In the genomic region with DNA sequence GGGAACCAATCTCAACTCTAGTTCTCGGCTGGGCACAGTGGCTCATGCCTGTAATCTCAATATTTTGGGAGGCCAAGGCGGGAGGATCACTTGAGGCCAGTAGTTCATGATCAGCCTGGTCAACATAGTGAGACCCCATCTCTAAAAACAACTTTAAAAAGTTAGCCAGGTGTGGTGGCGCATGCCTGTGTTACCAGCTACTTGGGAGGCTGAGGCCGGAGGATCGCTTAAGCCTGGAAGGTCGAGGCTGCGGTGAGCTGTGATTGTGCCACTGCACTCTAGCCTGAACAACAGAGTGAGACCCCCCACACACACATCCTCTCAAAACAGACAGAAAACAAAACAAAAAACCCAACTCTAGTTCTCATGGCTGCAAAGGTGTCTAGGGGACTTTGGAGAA, we compare ENCODE assay signal across 15 cellular contexts. TPM values are rescaled to one million over a fixed set of nuclear protein-coding genes. Genes with fewer than 3 reads are reported as not detected.
DNase-seq lines count a peak whose midpoint lies in the region; ATAC-seq, FAIRE-seq and TF ChIP-seq lines count a peak whose summit lies in the region.
"Had no signal": no experiment of that assay in that cellular context is flagged by ENCODE, and none has a peak within 500 bp of the region (broad histone marks: within the 10 kb centered on the region; RNA-seq: fewer than 3 reads in every experiment).

No MANE protein-coding gene starts in this region.

- POLR2A ChIA-PET in HepG2 (lab: Yijun Ruan, JAX): interaction anchor here (1.1 kb wide), 1 partner anchor 33 kb away, joined by 6 read pairs; the partner anchor contains the start of gene NR1D1

- no peaks in the 10 kb centered on the region for H3K36me3 ChIP-seq in HepG2 (replicated peaks in 1 of 2; ENCODE audit: control insufficient read depth in 1 of 2, insufficient read depth in 2 of 2, low read length in 2 of 2)
- no peaks in the 10 kb centered on the region for H3K36me3 ChIP-seq in right lobe of liver
- H3K36me3 ChIP-seq in neuronal stem cell (replicated peaks in 1 of 2; ENCODE audit: control insufficient read depth in 2 of 2, insufficient read depth in 2 of 2, low read length in 2 of 2): no peaks in the 10 kb centered on the region
- H3K36me3 ChIP-seq in uterus: no peaks in the 10 kb centered on the region

- intact Hi-C loops in HepG2 (cut with micrococcal nuclease; ENCODE audit: unreplicated experiment) (no loop called here), right lobe of liver (cut with DNase I) (no loop called here), uterus (cut with DNase I; ENCODE audit: low total_unique reads) (no loop called here)

- in situ Hi-C loops in HepG2 (cut with HindIII; ENCODE audit: extremely low pct_ligation_motif_present, low pct_unique_long_range_greater_than_20kb): no loop called here

- peak overlapping the region; percentile 80 for H2BK15ac ChIP-seq in neuronal stem cell (ENCODE audit: low read length)

- no peak overlapping the region for H2BK12ac ChIP-seq in neuronal stem cell (ENCODE audit: low read length)

- no peaks in the 10 kb centered on the region for H3K9me3 ChIP-seq in HepG2 (ENCODE audit: low read length)
- H3K9me3 ChIP-seq in right lobe of liver: no peaks in the 10 kb centered on the region
- H3K9me3 ChIP-seq in neuronal stem cell (replicated peaks in 1 of 2; ENCODE audit: control insufficient read depth in 2 of 2, insufficient read depth in 1 of 2, low read depth in 1 of 2, low read length in 2 of 2): no peaks in the 10 kb centered on the region
- no peaks in the 10 kb centered on the region for H3K9me3 ChIP-seq in uterus

- ATAC-seq in HepG2: no peak
- no peak for ATAC-seq in right lobe of liver
- ATAC-seq in HG02885 (IDR thresholded peaks at IDR 0.05; ENCODE audit: poor library complexity, unreplicated experiment): no peak

- no peak overlapping the region for H4K91ac ChIP-seq in neuronal stem cell (ENCODE audit: low read depth, low read length, poor library complexity)

- H3K9ac ChIP-seq in HepG2 (ENCODE audit: insufficient read depth, low read depth, low read length): no peak overlapping the region
- H3K9ac ChIP-seq in neuronal stem cell (ENCODE audit: low read depth, low read length, poor library complexity): no peak overlapping the region

- H3K27me3 ChIP-seq in HepG2 (ENCODE audit: control insufficient read depth in 1 of 2, insufficient read depth in 2 of 2, low read length in 2 of 2) (no peaks in the 10 kb centered on the region; a peak in 1 of 5 replicates), right lobe of liver (no peaks in the 10 kb centered on the region), neuronal stem cell (ENCODE audit: control insufficient read depth in 3 of 3, insufficient read depth in 3 of 3, low read depth in 1 of 3, low read length in 3 of 3) (no peaks in the 10 kb centered on the region), uterus (no peaks in the 10 kb centered on the region)

- peak overlapping the region; percentile 95 for H2AK5ac ChIP-seq in neuronal stem cell (ENCODE audit: low read depth, low read length)

- H3K18ac ChIP-seq in neuronal stem cell (ENCODE audit: low read length): no peak overlapping the region

- H3K4ac ChIP-seq in neuronal stem cell (ENCODE audit: low read length): no peak overlapping the region

- TF ChIP-seq POLR2A in HepG2 (IDR thresholded peaks at IDR 0.05; ENCODE audit: insufficient read depth in 1 of 2, low read depth in 2 of 2, low read length in 2 of 2): no peak
- TF ChIP-seq POLR2A in right lobe of liver (IDR thresholded peaks at IDR 0.05): no peak
- TF ChIP-seq POLR2A in uterus (IDR thresholded peaks at IDR 0.05): no peak

- H3K4me1 ChIP-seq in HepG2 (ENCODE audit: insufficient read depth, low read length) (peaks cover 91% of the 10 kb centered on the region), right lobe of liver (peaks cover 2 to 31% (median 18%) of the 10 kb centered on the region in 4 donors), neuronal stem cell (ENCODE audit: control insufficient read depth in 2 of 2, insufficient read depth in 1 of 2, low read depth in 1 of 2, low read length in 2 of 2) (peaks cover 64 to 75% of the 10 kb centered on the region in 2 donors), uterus (peaks cover 8 to 34% of the 10 kb centered on the region in 2 donors)

- peaks cover 8% of the 10 kb centered on the region for H3K79me2 ChIP-seq in HepG2 (ENCODE audit: insufficient read depth, low read length)

- no peak overlapping the region for H4K8ac ChIP-seq in neuronal stem cell (ENCODE audit: low read depth, low read length)

- TF ChIP-seq RAD21 in HepG2 (CRISPR knock-in tag; IDR thresholded peaks at IDR 0.05): no peak

- no peak overlapping the region for H3K4me2 ChIP-seq in HepG2 (ENCODE audit: low read depth, low read length)
- H3K4me2 ChIP-seq in neuronal stem cell (ENCODE audit: insufficient read depth, low read length, poor library complexity, severe bottlenecking): no peak overlapping the region

- H3K23ac ChIP-seq in neuronal stem cell (ENCODE audit: low read depth, low read length, poor library complexity): no peak overlapping the region

- no peak for TF ChIP-seq CTCF in HepG2 (CRISPR knock-in tag; IDR thresholded peaks at IDR 0.05)
- no peak for TF ChIP-seq CTCF in right lobe of liver (IDR thresholded peaks at IDR 0.05)
- TF ChIP-seq CTCF in uterus (IDR thresholded peaks at IDR 0.05): no peak

- peak overlapping the region; percentile 40 for H3K14ac ChIP-seq in neuronal stem cell (ENCODE audit: low read length)

- TF ChIP-seq EP300 in HepG2 (IDR thresholded peaks at IDR 0.05; ENCODE audit: low read depth in 2 of 2, low read length in 2 of 2): no peak
- TF ChIP-seq EP300 in HepG2 (CRISPR knock-in tag; IDR thresholded peaks at IDR 0.05; ENCODE audit: borderline replicate concordance): no peak

- H3K4me3 ChIP-seq in HepG2 (replicated peaks in 1 of 3; ENCODE audit: insufficient read depth in 1 of 3, low read depth in 2 of 3, low read length in 3 of 3): no peak overlapping the region
- H3K4me3 ChIP-seq in right lobe of liver: no peak overlapping the region
- no peak overlapping the region for H3K4me3 ChIP-seq in neuronal stem cell (ENCODE audit: low read length in 2 of 2)
- H3K4me3 ChIP-seq in uterus: no peak overlapping the region

- DNase-seq in HepG2 (ENCODE audit: low spot score) (no peak), right lobe of liver (no peak), neuronal stem cell (ENCODE audit: low spot score) (no peak), uterus (no peak), COLO668 (lab: John Stamatoyannopoulos, UW; ENCODE audit: unreplicated experiment) (no peak), NOMO-1 treated with DMSO at 0.1 percent for 48 hours (lab: John Stamatoyannopoulos, UW; ENCODE audit: unreplicated experiment) (no peak)
- DNase-seq: cerebellar nuclear complex, GOT3, hippocampal formation, NCI-H526 treated with DMSO at 0.1 percent for 48 hours had no signal

- BruUV-seq in HepG2 (replicated peaks; lab: Mats Ljungman, UMichigan): no TSS peak

- H3K79me1 ChIP-seq in neuronal stem cell (ENCODE audit: low read depth, low read length): no peaks in the 10 kb centered on the region

- H4K20me1 ChIP-seq in HepG2 (ENCODE audit: insufficient read depth, low read length): no peaks in the 10 kb centered on the region

- H2BK120ac ChIP-seq in neuronal stem cell (ENCODE audit: low read depth, low read length): peak overlapping the region; percentile 43

- no peak for FAIRE-seq in HepG2 (lab: Jason Lieb, UNC)
- FAIRE-seq: GM18507 had no signal

- H3K27ac ChIP-seq in HepG2 (ENCODE audit: extremely low read length, insufficient read depth, low read length) (no peak overlapping the region), right lobe of liver (no peak overlapping the region), cingulate gyrus (ENCODE audit: low read depth, low read length) (peak overlapping the region; percentile 100), neuronal stem cell (replicated peaks; ENCODE audit: low read length) (no peak overlapping the region), uterus (peak overlapping the region; percentile 98)

- CTCF ChIA-PET in HepG2 (lab: Yijun Ruan, JAX; ENCODE audit: low intra/inter-chr PET ratio, low total read pairs): no interaction called here

- H2AFZ ChIP-seq in HepG2 (ENCODE audit: low read length): no peak overlapping the region
- H2AFZ ChIP-seq in neuronal stem cell (ENCODE audit: low read length): no peak overlapping the region

- H2BK5ac ChIP-seq in neuronal stem cell (ENCODE audit: low read length): no peak overlapping the region

- 98% methylated on average over 7 of the region's 7 CpGs for WGBS in HepG2 (ENCODE audit: low lambda C conversion rate)
- 98% methylated on average over 7 of the region's 7 CpGs for WGBS in right lobe of liver (ENCODE audit: insufficient coverage, low coverage, low lambda C conversion rate, missing lambda C conversion rate)
- WGBS in neuronal stem cell (ENCODE audit: extremely low coverage in 2 of 2, insufficient read length in 2 of 2, insufficient replicate concordance in 1 of 2), 2 donors: no CpG with 5 or more reads among the region's 7 CpGs

RNA-seq across cellular contexts. Expression of gene THRA, which starts 4.9 kb away (rescaled TPM):
- total RNA-seq in HepG2 (2016; rRNA removed; fragmentation: Illumina TruSeq; extraction: Trizol): 9.9 and 10.4 TPM in 2 replicates
- 4.9 and 5.0 TPM in 2 replicates for total RNA-seq in HepG2 (2016; cell fraction: cytosol; rRNA removed; fragmentation: Illumina TruSeq; extraction: Trizol; ENCODE audit: low read depth)
- total RNA-seq in HepG2 (2016; cell fraction: insoluble cytoplasmic fraction; rRNA removed; fragmentation: Illumina TruSeq; extraction: Trizol): 8.1 and 10.9 TPM in 2 replicates
- total RNA-seq in HepG2 (2016; cell fraction: membrane; rRNA removed; fragmentation: Illumina TruSeq; extraction: Trizol): 12.8 TPM in 2 replicates
- 5.9 and 6.8 TPM in 2 replicates for total RNA-seq in HepG2 (2016; cell fraction: nucleus; rRNA removed; fragmentation: Illumina TruSeq; extraction: Trizol)
- polyA plus RNA-seq in HepG2 (2011; rRNA removed): 8.0 and 8.6 TPM in 2 replicates
- polyA plus RNA-seq in HepG2 (2011; cell fraction: cytosol; rRNA removed): 7.7 and 8.0 TPM in 2 replicates
- 12.1 and 13.6 TPM in 2 replicates for polyA plus RNA-seq in HepG2 (2011; cell fraction: nucleus; rRNA removed)
- 11.6 and 15.5 TPM in 2 replicates for polyA plus RNA-seq in HepG2 (2012)
- polyA plus RNA-seq in HepG2 (2016; cell fraction: cytosol; fragmentation: Illumina TruSeq; extraction: Trizol; ENCODE audit: low read depth): 4.3 TPM in 2 replicates
- 8.0 and 12.4 TPM in 2 replicates for polyA plus RNA-seq in HepG2 (2016; cell fraction: insoluble cytoplasmic fraction; fragmentation: Illumina TruSeq; extraction: Trizol; ENCODE audit: low read depth)
- 9.9 and 10.7 TPM in 2 replicates for polyA plus RNA-seq in HepG2 (2016; cell fraction: membrane; fragmentation: Illumina TruSeq; extraction: Trizol; ENCODE audit: low read depth)
- 11.5 and 12.3 TPM in 2 replicates for polyA plus RNA-seq in HepG2 (2016; cell fraction: nucleus; fragmentation: Illumina TruSeq; extraction: Trizol; ENCODE audit: insufficient read depth, low read depth)
- 14.3 and 17.9 TPM in 2 replicates for polyA minus RNA-seq in HepG2 (2011; rRNA and poly(A)+ RNA removed; ENCODE audit: low replicate concordance)
- 5.3 and 7.4 TPM in 2 replicates for polyA minus RNA-seq in HepG2 (2011; cell fraction: cytosol; rRNA and poly(A)+ RNA removed)
- polyA minus RNA-seq in HepG2 (2011; cell fraction: nucleus; rRNA and poly(A)+ RNA removed): 7.2 and 7.5 TPM in 2 replicates
- 1 to 10 TPM; 3.7 to 9.4 (median 7.7) TPM for total RNA-seq in right lobe of liver
- 13.2 TPM for polyA plus RNA-seq in neuronal stem cell (2013, experiment 1 of 2)
- 13.2 TPM for polyA plus RNA-seq in neuronal stem cell (2013, experiment 2 of 2)
- 100 to 1,000 TPM in 1 of 4 donors, 10 to 100 TPM in 3; 19.7 to 124 (median 63.1) TPM for total RNA-seq in uterus

RNA-seq across cellular contexts. Expression of gene MED24, which starts 13.5 kb away (rescaled TPM):
- total RNA-seq in HepG2 (2016; rRNA removed; fragmentation: Illumina TruSeq; extraction: Trizol): 51.1 and 66.5 TPM in 2 replicates
- 14.5 and 17.6 TPM in 2 replicates for total RNA-seq in HepG2 (2016; cell fraction: cytosol; rRNA removed; fragmentation: Illumina TruSeq; extraction: Trizol; ENCODE audit: low read depth)
- total RNA-seq in HepG2 (2016; cell fraction: insoluble cytoplasmic fraction; rRNA removed; fragmentation: Illumina TruSeq; extraction: Trizol): 50.7 and 65.1 TPM in 2 replicates
- total RNA-seq in HepG2 (2016; cell fraction: membrane; rRNA removed; fragmentation: Illumina TruSeq; extraction: Trizol): 26.0 and 27.2 TPM in 2 replicates
- 65.1 and 70.6 TPM in 2 replicates for total RNA-seq in HepG2 (2016; cell fraction: nucleus; rRNA removed; fragmentation: Illumina TruSeq; extraction: Trizol)
- 67.7 and 78.0 TPM in 2 replicates for polyA plus RNA-seq in HepG2 (2011; rRNA removed)
- polyA plus RNA-seq in HepG2 (2011; cell fraction: cytosol; rRNA removed): 28.7 and 32.2 TPM in 2 replicates
- 613 and 896 TPM in 2 replicates for polyA plus RNA-seq in HepG2 (2011; cell fraction: nucleus; rRNA removed)
- 70.6 and 74.6 TPM in 2 replicates for polyA plus RNA-seq in HepG2 (2012)
- polyA plus RNA-seq in HepG2 (2016; cell fraction: cytosol; fragmentation: Illumina TruSeq; extraction: Trizol; ENCODE audit: low read depth): 9.7 and 12.0 TPM in 2 replicates
- polyA plus RNA-seq in HepG2 (2016; cell fraction: insoluble cytoplasmic fraction; fragmentation: Illumina TruSeq; extraction: Trizol; ENCODE audit: low read depth): 46.8 and 59.5 TPM in 2 replicates
- 20.4 and 23.8 TPM in 2 replicates for polyA plus RNA-seq in HepG2 (2016; cell fraction: membrane; fragmentation: Illumina TruSeq; extraction: Trizol; ENCODE audit: low read depth)
- polyA plus RNA-seq in HepG2 (2016; cell fraction: nucleus; fragmentation: Illumina TruSeq; extraction: Trizol; ENCODE audit: insufficient read depth, low read depth): 182 and 188 TPM in 2 replicates
- polyA minus RNA-seq in HepG2 (2011; rRNA and poly(A)+ RNA removed; ENCODE audit: low replicate concordance): 133 and 240 TPM in 2 replicates
- polyA minus RNA-seq in HepG2 (2011; cell fraction: cytosol; rRNA and poly(A)+ RNA removed): 49.1 and 58.4 TPM in 2 replicates
- 159 and 161 TPM in 2 replicates for polyA minus RNA-seq in HepG2 (2011; cell fraction: nucleus; rRNA and poly(A)+ RNA removed)
- 10 to 100 TPM; 29.0 to 38.2 (median 35.9) TPM for total RNA-seq in right lobe of liver
- polyA plus RNA-seq in neuronal stem cell (2013, experiment 1 of 2): 61.9 TPM
- 61.2 TPM for polyA plus RNA-seq in neuronal stem cell (2013, experiment 2 of 2)
- 100 to 1,000 TPM in 1 of 4 donors, 10 to 100 TPM in 3; 17.6 to 111 (median 44.7) TPM for total RNA-seq in uterus

RNA-seq across cellular contexts. Expression of gene NR1D1, which starts 32.7 kb away (rescaled TPM):
- total RNA-seq in HepG2 (2016; rRNA removed; fragmentation: Illumina TruSeq; extraction: Trizol) (1.4 and 2.1 TPM in 2 replicates), right lobe of liver (10 to 100 TPM in 4 of 6 experiments, 1 to 10 TPM in 2; 6.9 to 29.8 (median 16.0) TPM), uterus (10 to 100 TPM in 1 of 4 donors, 1 to 10 TPM in 3; 2.0 to 92.1 (median 4.7) TPM)
- 0.88 and 1.1 TPM in 2 replicates for total RNA-seq in HepG2 (2016; cell fraction: cytosol; rRNA removed; fragmentation: Illumina TruSeq; extraction: Trizol; ENCODE audit: low read depth)
- 1.2 and 1.8 TPM in 2 replicates for total RNA-seq in HepG2 (2016; cell fraction: insoluble cytoplasmic fraction; rRNA removed; fragmentation: Illumina TruSeq; extraction: Trizol)
- 2.2 and 2.4 TPM in 2 replicates for total RNA-seq in HepG2 (2016; cell fraction: membrane; rRNA removed; fragmentation: Illumina TruSeq; extraction: Trizol)
- 3.4 and 4.3 TPM in 2 replicates for total RNA-seq in HepG2 (2016; cell fraction: nucleus; rRNA removed; fragmentation: Illumina TruSeq; extraction: Trizol)
- 2.7 and 3.6 TPM in 2 replicates for polyA plus RNA-seq in HepG2 (2011; rRNA removed)
- 1.5 and 1.6 TPM in 2 replicates for polyA plus RNA-seq in HepG2 (2011; cell fraction: cytosol; rRNA removed)
- 20.3 and 22.7 TPM in 2 replicates for polyA plus RNA-seq in HepG2 (2011; cell fraction: nucleus; rRNA removed)
- 11.1 and 19.6 TPM in 2 replicates for polyA plus RNA-seq in HepG2 (2012)
- polyA plus RNA-seq in HepG2 (2016; cell fraction: cytosol; fragmentation: Illumina TruSeq; extraction: Trizol; ENCODE audit: low read depth): 0.95 and 1.1 TPM in 2 replicates
- 3.8 and 5.8 TPM in 2 replicates for polyA plus RNA-seq in HepG2 (2016; cell fraction: insoluble cytoplasmic fraction; fragmentation: Illumina TruSeq; extraction: Trizol; ENCODE audit: low read depth)
- polyA plus RNA-seq in HepG2 (2016; cell fraction: membrane; fragmentation: Illumina TruSeq; extraction: Trizol; ENCODE audit: low read depth): 2.5 and 3.4 TPM in 2 replicates
- polyA plus RNA-seq in HepG2 (2016; cell fraction: nucleus; fragmentation: Illumina TruSeq; extraction: Trizol; ENCODE audit: insufficient read depth, low read depth): 9.5 and 10.0 TPM in 2 replicates
- 3.3 and 6.7 TPM in 2 replicates for polyA minus RNA-seq in HepG2 (2011; rRNA and poly(A)+ RNA removed; ENCODE audit: low replicate concordance)
- 4.5 and 6.5 TPM in 2 replicates for polyA minus RNA-seq in HepG2 (2011; cell fraction: cytosol; rRNA and poly(A)+ RNA removed)
- polyA minus RNA-seq in HepG2 (2011; cell fraction: nucleus; rRNA and poly(A)+ RNA removed): 7.6 and 8.1 TPM in 2 replicates
- 5.0 TPM for polyA plus RNA-seq in neuronal stem cell (2013, experiment 1 of 2)
- polyA plus RNA-seq in neuronal stem cell (2013, experiment 2 of 2): 4.8 TPM

RNA-seq across cellular contexts. Expression of gene CSF3, which starts 52.5 kb away (rescaled TPM):
- total RNA-seq in HepG2 (2016; rRNA removed; fragmentation: Illumina TruSeq; extraction: Trizol) (not detected in 2 replicates), right lobe of liver (under 1 TPM in 1 of 6 experiments, not detected in 5; 0.31 TPM), uterus (1 to 10 TPM in 1 of 4 donors, under 1 TPM in 1, not detected in 2; 0.29 to 5.0 TPM)
- total RNA-seq in HepG2 (2016; cell fraction: cytosol; rRNA removed; fragmentation: Illumina TruSeq; extraction: Trizol; ENCODE audit: low read depth): not detected in 2 replicates
- not detected in 2 replicates for total RNA-seq in HepG2 (2016; cell fraction: insoluble cytoplasmic fraction; rRNA removed; fragmentation: Illumina TruSeq; extraction: Trizol)
- total RNA-seq in HepG2 (2016; cell fraction: membrane; rRNA removed; fragmentation: Illumina TruSeq; extraction: Trizol): not detected in 2 replicates
- not detected in 2 replicates for total RNA-seq in HepG2 (2016; cell fraction: nucleus; rRNA removed; fragmentation: Illumina TruSeq; extraction: Trizol)
- 0.07 and 0.09 TPM in 2 replicates for polyA plus RNA-seq in HepG2 (2011; rRNA removed)
- polyA plus RNA-seq in HepG2 (2011; cell fraction: cytosol; rRNA removed): 0.03 and 0.12 TPM in 2 replicates
- 0.23 and 0.47 TPM in 2 replicates for polyA plus RNA-seq in HepG2 (2011; cell fraction: nucleus; rRNA removed)
- not detected in 2 replicates for polyA plus RNA-seq in HepG2 (2012)
- not detected in 2 replicates for polyA plus RNA-seq in HepG2 (2016; cell fraction: cytosol; fragmentation: Illumina TruSeq; extraction: Trizol; ENCODE audit: low read depth)
- not detected in 2 replicates for polyA plus RNA-seq in HepG2 (2016; cell fraction: insoluble cytoplasmic fraction; fragmentation: Illumina TruSeq; extraction: Trizol; ENCODE audit: low read depth)
- not detected in 2 replicates for polyA plus RNA-seq in HepG2 (2016; cell fraction: membrane; fragmentation: Illumina TruSeq; extraction: Trizol; ENCODE audit: low read depth)
- 0.39 TPM in 1 of 2 replicates, not detected in the other for polyA plus RNA-seq in HepG2 (2016; cell fraction: nucleus; fragmentation: Illumina TruSeq; extraction: Trizol; ENCODE audit: insufficient read depth, low read depth)
- 0.40 TPM in 1 of 2 replicates, not detected in the other for polyA minus RNA-seq in HepG2 (2011; rRNA and poly(A)+ RNA removed; ENCODE audit: low replicate concordance)
- not detected in 2 replicates for polyA minus RNA-seq in HepG2 (2011; cell fraction: cytosol; rRNA and poly(A)+ RNA removed)
- polyA minus RNA-seq in HepG2 (2011; cell fraction: nucleus; rRNA and poly(A)+ RNA removed): not detected in 2 replicates
- polyA plus RNA-seq in neuronal stem cell (2013, experiment 1 of 2): not detected
- polyA plus RNA-seq in neuronal stem cell (2013, experiment 2 of 2): not detected
- total RNA-seq: HT1080, progenitor cell of endocrine pancreas had no signal

RNA-seq across cellular contexts. Expression of gene MSL1, which starts 54.1 kb away (rescaled TPM):
- total RNA-seq in HepG2 (2016; rRNA removed; fragmentation: Illumina TruSeq; extraction: Trizol) (76.1 and 88.5 TPM in 2 replicates), right lobe of liver (10 to 100 TPM; 31.1 to 43.8 (median 36.0) TPM), uterus (100 to 1,000 TPM in 1 of 4 donors, 10 to 100 TPM in 3; 51.0 to 151 (median 77.6) TPM)
- 23.3 and 23.6 TPM in 2 replicates for total RNA-seq in HepG2 (2016; cell fraction: cytosol; rRNA removed; fragmentation: Illumina TruSeq; extraction: Trizol; ENCODE audit: low read depth)
- 62.6 and 89.2 TPM in 2 replicates for total RNA-seq in HepG2 (2016; cell fraction: insoluble cytoplasmic fraction; rRNA removed; fragmentation: Illumina TruSeq; extraction: Trizol)
- total RNA-seq in HepG2 (2016; cell fraction: membrane; rRNA removed; fragmentation: Illumina TruSeq; extraction: Trizol): 50.5 and 57.1 TPM in 2 replicates
- total RNA-seq in HepG2 (2016; cell fraction: nucleus; rRNA removed; fragmentation: Illumina TruSeq; extraction: Trizol): 82.0 and 93.0 TPM in 2 replicates
- polyA plus RNA-seq in HepG2 (2011; rRNA removed): 54.6 and 63.8 TPM in 2 replicates
- polyA plus RNA-seq in HepG2 (2011; cell fraction: cytosol; rRNA removed): 19.7 and 28.8 TPM in 2 replicates
- polyA plus RNA-seq in HepG2 (2011; cell fraction: nucleus; rRNA removed): 90.9 and 114 TPM in 2 replicates
- 89.3 and 98.8 TPM in 2 replicates for polyA plus RNA-seq in HepG2 (2012)
- polyA plus RNA-seq in HepG2 (2016; cell fraction: cytosol; fragmentation: Illumina TruSeq; extraction: Trizol; ENCODE audit: low read depth): 10.1 and 10.5 TPM in 2 replicates
- 77.5 and 94.3 TPM in 2 replicates for polyA plus RNA-seq in HepG2 (2016; cell fraction: insoluble cytoplasmic fraction; fragmentation: Illumina TruSeq; extraction: Trizol; ENCODE audit: low read depth)
- 34.7 and 36.6 TPM in 2 replicates for polyA plus RNA-seq in HepG2 (2016; cell fraction: membrane; fragmentation: Illumina TruSeq; extraction: Trizol; ENCODE audit: low read depth)
- polyA plus RNA-seq in HepG2 (2016; cell fraction: nucleus; fragmentation: Illumina TruSeq; extraction: Trizol; ENCODE audit: insufficient read depth, low read depth): 173 TPM in 2 replicates
- polyA minus RNA-seq in HepG2 (2011; rRNA and poly(A)+ RNA removed; ENCODE audit: low replicate concordance): 21.1 and 21.8 TPM in 2 replicates
- 50.3 and 50.4 TPM in 2 replicates for polyA minus RNA-seq in HepG2 (2011; cell fraction: cytosol; rRNA and poly(A)+ RNA removed)
- 107 and 131 TPM in 2 replicates for polyA minus RNA-seq in HepG2 (2011; cell fraction: nucleus; rRNA and poly(A)+ RNA removed)
- polyA plus RNA-seq in neuronal stem cell (2013, experiment 1 of 2): 106 TPM
- 110 TPM for polyA plus RNA-seq in neuronal stem cell (2013, experiment 2 of 2)

Comparison
In these comparisons a context has a peak if more than half of its experiments do, and no peak if none do; other contexts are left out.
1. H3K27ac ChIP-seq: peak in cingulate gyrus (single experiment) and uterus (2 of 2); none in HepG2 (single experiment), right lobe of liver (0 of 3) and neuronal stem cell (single experiment).